Comparison of ENCODE assay signal across 17 cellular contexts in the genomic region with DNA sequence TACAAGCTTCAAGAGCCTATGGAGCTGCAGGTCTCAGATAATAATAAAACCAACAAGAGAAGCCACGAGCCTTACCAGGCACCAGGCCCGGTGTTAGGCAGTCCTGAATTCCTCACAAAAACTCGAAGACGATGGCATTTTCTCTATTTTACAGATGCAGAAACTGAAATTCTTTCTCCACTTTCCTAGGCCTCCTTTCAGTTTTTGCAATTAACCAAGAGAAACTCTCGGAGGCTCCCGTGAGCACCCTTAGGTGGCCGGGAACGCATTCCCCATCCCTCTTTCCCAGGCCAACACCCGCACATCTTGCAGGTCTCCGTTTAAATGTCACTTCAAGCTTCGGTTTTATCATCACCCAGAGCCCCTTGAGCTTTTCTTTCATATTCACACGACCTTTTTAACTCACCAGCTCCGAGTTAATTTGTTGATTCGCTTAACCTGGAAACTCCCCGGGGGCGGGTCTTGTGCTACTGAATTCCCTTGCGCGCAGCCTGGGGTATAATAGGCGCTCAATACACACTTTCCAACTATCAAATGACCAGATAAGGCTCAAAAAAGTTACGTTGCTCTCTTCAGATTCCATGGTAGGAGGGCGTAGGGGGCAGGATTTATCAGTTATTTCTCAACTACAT. TPM values are rescaled to one million over a fixed set of nuclear protein-coding genes. Genes with fewer than 3 reads are reported as not detected.
DNase-seq lines count a peak whose midpoint lies in the region; ATAC-seq and TF ChIP-seq lines count a peak whose summit lies in the region.
"Had no signal": no experiment of that assay in that cellular context is flagged by ENCODE, and none has a peak within 500 bp of the region (broad histone marks: within the 10 kb centered on the region; RNA-seq: fewer than 3 reads in every experiment).

No MANE protein-coding gene starts in this region.

- 37% methylated on average over 21 of the region's 21 CpGs for WGBS in esophagus muscularis mucosa

- ATAC-seq in activated CD8-positive, alpha-beta T cell treated with anti-CD3 and anti-CD28 coated beads for 36 hours: peak; percentile 39
- ATAC-seq in activated CD8-positive, alpha-beta T cell treated with anti-CD3 and anti-CD28 coated beads, Interleukin-2, amount 10 ng/mL, durations not matched to agents 7 days and 5 days: no peak
- ATAC-seq in WTC11: peak; percentile 8
- ATAC-seq in GM18505 (IDR thresholded peaks at IDR 0.05; ENCODE audit: unreplicated experiment): no peak
- ATAC-seq in GM21423 (IDR thresholded peaks at IDR 0.05; ENCODE audit: unreplicated experiment): no peak
- ATAC-seq: heart left ventricle, left lobe of liver had no signal

- H3K27me3 ChIP-seq in esophagus muscularis mucosa: peaks cover 0 to 88% (median 47%) of the 10 kb centered on the region in 4 donors

- no peak overlapping the region for H3K27ac Mint-ChIP-seq in activated CD8-positive, alpha-beta T cell treated with anti-CD3 and anti-CD28 coated beads for 36 hours
- H3K27ac Mint-ChIP-seq in activated CD8-positive, alpha-beta T cell treated with anti-CD3 and anti-CD28 coated beads, Interleukin-2, amount 10 ng/mL, durations not matched to agents 7 days and 5 days: no peak overlapping the region
- no peak overlapping the region for H3K27ac Mint-ChIP-seq in WTC11

- peaks cover 72% of the 10 kb centered on the region for H3K27me3 Mint-ChIP-seq in activated CD8-positive, alpha-beta T cell treated with anti-CD3 and anti-CD28 coated beads for 36 hours
- H3K27me3 Mint-ChIP-seq in activated CD8-positive, alpha-beta T cell treated with anti-CD3 and anti-CD28 coated beads, Interleukin-2, amount 10 ng/mL, durations not matched to agents 7 days and 5 days (ENCODE audit: low read depth): peaks cover 76% of the 10 kb centered on the region
- H3K27me3 Mint-ChIP-seq in WTC11 (ENCODE audit: low read depth): peaks cover 94% of the 10 kb centered on the region

- peak overlapping the region; percentile 57 for H3K4me3 Mint-ChIP-seq in activated CD8-positive, alpha-beta T cell treated with anti-CD3 and anti-CD28 coated beads for 36 hours
- H3K4me3 Mint-ChIP-seq in activated CD8-positive, alpha-beta T cell treated with anti-CD3 and anti-CD28 coated beads, Interleukin-2, amount 10 ng/mL, durations not matched to agents 7 days and 5 days: no peak overlapping the region
- peak overlapping the region; percentile 63 for H3K4me3 Mint-ChIP-seq in WTC11

- POLR2A ChIA-PET in activated CD8-positive, alpha-beta T cell treated with anti-CD3 and anti-CD28 coated beads for 36 hours (lab: Charles Lee): interaction anchor here (0.7 to 1.3 kb wide), 4 partner anchors 9 to 186 kb away, joined by 3 to 5 read pairs (median 3); no protein-coding TSS in a partner anchor
- POLR2A ChIA-PET in activated CD8-positive, alpha-beta T cell treated with anti-CD3 and anti-CD28 coated beads, Interleukin-2, amount 10 ng/mL, durations not matched to agents 7 days and 5 days (lab: Charles Lee): interaction anchor here (1.1 to 1.2 kb wide), 2 partner anchors 53 to 91 kb away, joined by 3 read pairs; no protein-coding TSS in a partner anchor
- POLR2A ChIA-PET in WTC11 (lab: Charles Lee): interaction anchor here (0.5 to 1.3 kb wide), 3 partner anchors 10 to 164 kb away, joined by 3 read pairs; no protein-coding TSS in a partner anchor

- no peak overlapping the region for H3K4me3 ChIP-seq in esophagus muscularis mucosa
- H3K4me3 ChIP-seq: heart left ventricle had no signal

- H3K36me3 ChIP-seq in esophagus muscularis mucosa: no peaks in the 10 kb centered on the region
- H3K36me3 ChIP-seq: heart left ventricle had no signal

- CTCF ChIA-PET in activated CD8-positive, alpha-beta T cell treated with anti-CD3 and anti-CD28 coated beads for 36 hours (lab: Charles Lee): interaction anchor here (1.1 to 2.4 kb wide), 4 partner anchors 9 to 163 kb away, joined by 3 to 10 read pairs (median 4); no protein-coding TSS in a partner anchor
- CTCF ChIA-PET in activated CD8-positive, alpha-beta T cell treated with anti-CD3 and anti-CD28 coated beads, Interleukin-2, amount 10 ng/mL, durations not matched to agents 7 days and 5 days (lab: Charles Lee): interaction anchor here (1.1 to 1.7 kb wide), 2 partner anchors 10 to 164 kb away, joined by 3 to 5 read pairs; no protein-coding TSS in a partner anchor
- CTCF ChIA-PET in WTC11 (lab: Charles Lee): interaction anchor here (0.6 to 1.6 kb wide), 5 partner anchors 14 to 164 kb away, joined by 3 to 9 read pairs (median 6); no protein-coding TSS in a partner anchor

- TF ChIP-seq POLR2A in esophagus muscularis mucosa (IDR thresholded peaks at IDR 0.05; ENCODE audit: low read depth) (no peak), GM18505 (IDR thresholded peaks at IDR 0.05; ENCODE audit: borderline replicate concordance, extremely low read depth, insufficient read depth, insufficient read length) (no peak)

- H3K27ac ChIP-seq in esophagus muscularis mucosa (replicated peaks in 1 of 4): no peak overlapping the region
- H3K27ac ChIP-seq: heart left ventricle, KMS-11 had no signal

- no peak for TF ChIP-seq EP300 in esophagus muscularis mucosa (IDR thresholded peaks at IDR 0.05)

- peaks cover 15 to 33% (median 30%) of the 10 kb centered on the region in 4 donors for H3K4me1 ChIP-seq in esophagus muscularis mucosa

- no peaks in the 10 kb centered on the region for H3K9me3 Mint-ChIP-seq in activated CD8-positive, alpha-beta T cell treated with anti-CD3 and anti-CD28 coated beads for 36 hours
- H3K9me3 Mint-ChIP-seq in activated CD8-positive, alpha-beta T cell treated with anti-CD3 and anti-CD28 coated beads, Interleukin-2, amount 10 ng/mL, durations not matched to agents 7 days and 5 days (ENCODE audit: insufficient read depth): no peaks in the 10 kb centered on the region
- H3K9me3 Mint-ChIP-seq in WTC11: no peaks in the 10 kb centered on the region

- TF ChIP-seq CTCF in activated CD8-positive, alpha-beta T cell treated with anti-CD3 and anti-CD28 coated beads for 36 hours (IDR thresholded peaks at IDR 0.05): no peak
- TF ChIP-seq CTCF in WTC11 (IDR thresholded peaks at IDR 0.05): no peak
- TF ChIP-seq CTCF in esophagus muscularis mucosa (IDR thresholded peaks at IDR 0.05): no peak

- peaks cover 39% of the 10 kb centered on the region for H3K4me1 Mint-ChIP-seq in activated CD8-positive, alpha-beta T cell treated with anti-CD3 and anti-CD28 coated beads for 36 hours (ENCODE audit: low read depth)
- H3K4me1 Mint-ChIP-seq in activated CD8-positive, alpha-beta T cell treated with anti-CD3 and anti-CD28 coated beads, Interleukin-2, amount 10 ng/mL, durations not matched to agents 7 days and 5 days (ENCODE audit: low read depth): peaks cover 29% of the 10 kb centered on the region
- peaks cover 73% of the 10 kb centered on the region for H3K4me1 Mint-ChIP-seq in WTC11

- H3K36me3 Mint-ChIP-seq in activated CD8-positive, alpha-beta T cell treated with anti-CD3 and anti-CD28 coated beads for 36 hours (ENCODE audit: low read depth): no peaks in the 10 kb centered on the region
- no peaks in the 10 kb centered on the region for H3K36me3 Mint-ChIP-seq in activated CD8-positive, alpha-beta T cell treated with anti-CD3 and anti-CD28 coated beads, Interleukin-2, amount 10 ng/mL, durations not matched to agents 7 days and 5 days (ENCODE audit: low read depth)
- no peaks in the 10 kb centered on the region for H3K36me3 Mint-ChIP-seq in WTC11

- intact Hi-C loops in activated CD8-positive, alpha-beta T cell treated with anti-CD3 and anti-CD28 coated beads for 36 hours (cut with micrococcal nuclease): no loop called here
- intact Hi-C loops in esophagus muscularis mucosa (cut with DNase I): no loop called here

- DNase-seq in activated CD8-positive, alpha-beta T cell treated with anti-CD3 and anti-CD28 coated beads for 36 hours: peak; percentile 76
- no peak for DNase-seq in activated CD8-positive, alpha-beta T cell treated with anti-CD3 and anti-CD28 coated beads, Interleukin-2, amount 10 ng/mL, durations not matched to agents 7 days and 5 days
- DNase-seq in WTC11 (ENCODE audit: low spot score) (peak; percentile 47), esophagus muscularis mucosa (ENCODE audit: extremely low spot score) (peak; percentile 88), GDM1 (lab: John Stamatoyannopoulos, UW) (no peak)
- peak; percentile 27 to 40 for DNase-seq in stimulated activated CD4-positive, alpha-beta T cell treated with anti-CD3 and anti-CD28 coated beads, Interleukin-4, amount 100 ng/mL, for 4 hours
- DNase-seq: GOT3, heart left ventricle, NCI-H1436 treated with DMSO at 0.1 percent for 48 hours, NCI-H69, substantia nigra had no signal

- H3K9me3 ChIP-seq in esophagus muscularis mucosa: no peaks in the 10 kb centered on the region
- H3K9me3 ChIP-seq: heart left ventricle had no signal

TF ChIP-seq in WTC11, 78 proteins besides CTCF, POLR2A, EP300 and RAD21:
- peak; percentile 64 for TF ChIP-seq ZNF423 (CRISPR knock-in tag; IDR thresholded peaks at IDR 0.05)
- TF ChIP-seq, protein P1, sequence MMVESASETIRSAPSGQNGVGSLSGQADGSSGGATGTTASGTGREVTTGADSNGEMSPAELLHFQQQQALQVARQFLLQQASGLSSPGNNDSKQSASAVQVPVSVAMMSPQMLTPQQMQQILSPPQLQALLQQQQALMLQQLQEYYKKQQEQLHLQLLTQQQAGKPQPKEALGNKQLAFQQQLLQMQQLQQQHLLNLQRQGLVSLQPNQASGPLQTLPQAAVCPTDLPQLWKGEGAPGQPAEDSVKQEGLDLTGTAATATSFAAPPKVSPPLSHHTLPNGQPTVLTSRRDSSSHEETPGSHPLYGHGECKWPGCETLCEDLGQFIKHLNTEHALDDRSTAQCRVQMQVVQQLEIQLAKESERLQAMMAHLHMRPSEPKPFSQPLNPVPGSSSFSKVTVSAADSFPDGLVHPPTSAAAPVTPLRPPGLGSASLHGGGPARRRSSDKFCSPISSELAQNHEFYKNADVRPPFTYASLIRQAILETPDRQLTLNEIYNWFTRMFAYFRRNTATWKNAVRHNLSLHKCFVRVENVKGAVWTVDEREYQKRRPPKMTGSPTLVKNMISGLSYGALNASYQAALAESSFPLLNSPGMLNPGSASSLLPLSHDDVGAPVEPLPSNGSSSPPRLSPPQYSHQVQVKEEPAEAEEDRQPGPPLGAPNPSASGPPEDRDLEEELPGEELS (CRISPR knock-in tag; IDR thresholded peaks at IDR 0.05): no peak

RNA-seq across cellular contexts. Expression of gene GSX2, which starts 6.2 kb away (rescaled TPM):
- not detected for total RNA-seq in activated CD8-positive, alpha-beta T cell treated with anti-CD3 and anti-CD28 coated beads for 36 hours
- total RNA-seq in activated CD8-positive, alpha-beta T cell treated with anti-CD3 and anti-CD28 coated beads, Interleukin-2, amount 10 ng/mL, durations not matched to agents 7 days and 5 days: not detected
- not detected in 3 replicates for total RNA-seq in WTC11 (2021)
- not detected for total RNA-seq in esophagus muscularis mucosa
- total RNA-seq: A172, heart left ventricle, left lobe of liver, myocyte had no signal

RNA-seq across cellular contexts. Expression of gene CHIC2, which starts 29.3 kb away (rescaled TPM):
- total RNA-seq in activated CD8-positive, alpha-beta T cell treated with anti-CD3 and anti-CD28 coated beads for 36 hours: 10 to 100 TPM; 16.8 to 17.5 TPM
- 10 to 100 TPM; 14.6 to 17.1 TPM for total RNA-seq in activated CD8-positive, alpha-beta T cell treated with anti-CD3 and anti-CD28 coated beads, Interleukin-2, amount 10 ng/mL, durations not matched to agents 7 days and 5 days
- total RNA-seq in WTC11 (2021): 6.9 to 11.0 TPM (median 8.4 TPM) in 3 replicates
- 10 to 100 TPM; 29.8 to 40.4 (median 33.6) TPM for total RNA-seq in esophagus muscularis mucosa

Comparison
In these comparisons a context has a peak if more than half of its experiments do, and no peak if none do; other contexts are left out.
1. ATAC-seq: peak in activated CD8-positive, alpha-beta T cell treated with anti-CD3 and anti-CD28 coated beads for 36 hours (single experiment) and WTC11 (single experiment); none in activated CD8-positive, alpha-beta T cell treated with anti-CD3 and anti-CD28 coated beads, Interleukin-2, amount 10 ng/mL, durations not matched to agents 7 days and 5 days (single experiment), GM18505 (single experiment) and GM21423 (single experiment).
2. DNase-seq: peak in activated CD8-positive, alpha-beta T cell treated with anti-CD3 and anti-CD28 coated beads for 36 hours (single experiment), WTC11 (single experiment), esophagus muscularis mucosa (single experiment) and stimulated activated CD4-positive, alpha-beta T cell treated with anti-CD3 and anti-CD28 coated beads, Interleukin-4, amount 100 ng/mL, for 4 hours (2 of 2); none in activated CD8-positive, alpha-beta T cell treated with anti-CD3 and anti-CD28 coated beads, Interleukin-2, amount 10 ng/mL, durations not matched to agents 7 days and 5 days (single experiment) and GDM1 (single experiment).